Comparison of ENCODE assay signal across 8 cellular contexts in genomic region chr15:40894689-40895308, GRCh38. TPM values are rescaled to one million over a fixed set of nuclear protein-coding genes. Genes with fewer than 3 reads are reported as not detected.
DNase-seq lines count a peak whose midpoint lies in the region; ATAC-seq and TF ChIP-seq lines count a peak whose summit lies in the region.

No MANE protein-coding gene starts in this region.

- DNase-seq in HuH-7 (ENCODE audit: low spot score) (peak; percentile 64), SW480 (ENCODE audit: low spot score) (peak; percentile 76), hepatic stellate cell (ENCODE audit: low spot score) (peak; percentile 87), gastrocnemius medialis (peak in 1 of 2 donors; percentile 54)

- no peaks in the 10 kb centered on the region for H3K27me3 ChIP-seq in BLaER1
- no peaks in the 10 kb centered on the region for H3K27me3 ChIP-seq in gastrocnemius medialis

- peak in 1 of 2 donors; percentile 16 for TF ChIP-seq POLR2A in gastrocnemius medialis (IDR thresholded peaks at IDR 0.05)

- peak; percentile 44 to 63 (median 55) for TF ChIP-seq CTCF in gastrocnemius medialis (IDR thresholded peaks at IDR 0.05 in 4 of 5, conservative IDR thresholded peaks at IDR 0.05 in 1 of 5)

- H3K4me2 ChIP-seq in BLaER1: peak overlapping the region; percentile 91

- intact Hi-C loops in gastrocnemius medialis (cut with DNase I; ENCODE audit: low total_unique reads): loop anchor here (1.0 to 10.0 kb wide), 8 partner anchors 37 to 372 kb away; partner anchors contain the start of genes DNAJC17, INO80, KNL1 and RMDN3

- peaks cover 41% of the 10 kb centered on the region for H3K4me1 ChIP-seq in BLaER1
- peaks cover 13 to 17% of the 10 kb centered on the region in 2 donors for H3K4me1 ChIP-seq in gastrocnemius medialis

- H3K4me3 ChIP-seq in BLaER1 (peak overlapping the region; percentile 87), gastrocnemius medialis (peak overlapping the region; percentile 85 to 94 (median 92))

- peak; percentile 21 for ATAC-seq in GM19025 (IDR thresholded peaks at IDR 0.05; ENCODE audit: low read depth, unreplicated experiment)
- peak; percentile 38 to 48 for ATAC-seq in gastrocnemius medialis
- no peak for ATAC-seq in HG03095 (IDR thresholded peaks at IDR 0.05; ENCODE audit: unreplicated experiment)

- peaks cover 20% of the 10 kb centered on the region for H4K20me1 ChIP-seq in BLaER1

- peak overlapping the region; percentile 86 for H3K9ac ChIP-seq in BLaER1

- in situ Hi-C loops in gastrocnemius medialis (cut with MboI; ENCODE audit: low sequenced_read_pairs in 4 of 4): loop anchor here in 2 of 4 donors (5.0 to 25.0 kb wide), 5 partner anchors 37 to 382 kb away; partner anchors contain the start of genes KNL1 (in 2 of the 2) and RAD51 (in 1 of the 2)

- H3K9me3 ChIP-seq in BLaER1: no peaks in the 10 kb centered on the region
- no peaks in the 10 kb centered on the region for H3K9me3 ChIP-seq in gastrocnemius medialis

- H3K27ac ChIP-seq in BLaER1 (peak overlapping the region; percentile 80), angular gyrus (ENCODE audit: low read depth, low read length) (peak overlapping the region; percentile 84), gastrocnemius medialis (peak overlapping the region; percentile 91 to 98 (median 98))

- H3K36me3 ChIP-seq in BLaER1 (peaks cover 42% of the 10 kb centered on the region), gastrocnemius medialis (peaks cover 0 to 27% of the 10 kb centered on the region in 2 donors)

RNA-seq across cellular contexts. Expression of gene VPS18, which starts 0.5 kb away (rescaled TPM):
- total RNA-seq in gastrocnemius medialis: 10 to 100 TPM; 18.5 to 26.1 (median 19.3) TPM

RNA-seq across cellular contexts. Expression of gene RHOV, which starts 20.8 kb away (rescaled TPM):
- total RNA-seq in gastrocnemius medialis: not detected

RNA-seq across cellular contexts. Expression of gene DLL4, which starts 34.3 kb away (rescaled TPM):
- 10 to 100 TPM in 2 of 4 donors, 1 to 10 TPM in 2; 5.9 to 15.7 (median 8.9) TPM for total RNA-seq in gastrocnemius medialis

RNA-seq across cellular contexts. Expression of gene SPINT1, which starts 51.0 kb away (rescaled TPM):
- 1 to 10 TPM in 2 of 4 donors, under 1 TPM in 1, not detected in 1; 0.42 to 5.0 (median 1.0) TPM for total RNA-seq in gastrocnemius medialis

RNA-seq across cellular contexts. Expression of gene CHAC1, which starts 58.5 kb away (rescaled TPM):
- 100 to 1,000 TPM in 3 of 4 donors, 10 to 100 TPM in 1; 93.4 to 320 (median 139) TPM for total RNA-seq in gastrocnemius medialis
